8 cellular contexts compared by ENCODE assay signal in the genomic region with DNA sequence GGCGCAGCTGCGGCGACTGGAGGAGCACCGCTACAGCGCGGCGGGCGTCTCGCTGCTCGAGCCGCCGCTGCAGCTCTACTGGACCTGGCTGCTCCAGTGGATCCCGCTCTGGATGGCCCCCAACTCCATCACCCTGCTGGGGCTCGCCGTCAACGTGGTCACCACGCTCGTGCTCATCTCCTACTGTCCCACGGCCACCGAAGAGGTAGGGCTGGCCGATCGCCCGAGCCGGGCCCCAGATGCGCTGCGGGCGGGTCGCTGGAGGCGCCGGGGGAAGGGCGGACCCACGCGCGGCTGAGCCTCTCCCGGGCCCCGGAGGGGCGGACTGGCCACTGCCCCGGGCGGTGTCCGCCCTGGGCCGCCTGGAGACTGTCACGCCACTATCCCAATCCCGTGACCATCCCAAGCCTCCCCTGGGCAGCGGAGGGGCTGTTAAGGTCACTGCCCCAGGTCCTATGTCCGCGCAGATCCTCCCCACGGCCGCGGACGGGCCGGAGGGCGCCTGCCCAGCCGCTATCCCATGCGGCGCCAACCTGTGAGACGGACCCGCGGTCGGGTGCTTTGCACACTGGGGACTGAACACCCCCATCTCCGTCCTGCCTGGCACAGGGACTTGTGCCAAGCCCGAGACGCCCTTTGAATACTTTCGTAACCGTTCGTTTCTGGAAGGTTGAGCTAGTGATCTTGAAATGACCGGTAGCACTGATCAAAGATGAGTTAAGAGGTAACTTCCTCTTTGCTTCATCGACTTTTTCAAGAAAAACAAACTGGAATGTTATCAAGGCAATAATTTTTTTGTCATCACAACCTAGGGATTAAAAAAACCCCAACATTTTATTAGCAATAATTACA. TPM values are rescaled to one million over a fixed set of nuclear protein-coding genes. Genes with fewer than 3 reads are reported as not detected.
DNase-seq lines count a peak whose midpoint lies in the region; ATAC-seq and TF ChIP-seq lines count a peak whose summit lies in the region.

No MANE protein-coding gene starts in this region.

- H3K27me3 Mint-ChIP-seq in activated T-helper 2 cell treated with anti-CD3 and anti-CD28 coated beads, Interferon-gamma antibody, Interleukin-2, Interleukin-4, amounts not matched to agents 10 μg/mL and 5 μg/mL and 100 μg/mL, durations not matched to agents 14 hours and 24 hours and 36 hours (ENCODE audit: low read depth) = peaks cover 6% of the 10 kb centered on the region
- H3K27me3 Mint-ChIP-seq in natural killer cell treated with Interleukin-12 subunit alpha and Interleukin-12 subunit beta and Interleukin-15 and Interleukin-18, amount 100 ng/mL, for 72 hours = peaks cover 0 to 2% of the 10 kb centered on the region in 2 donors

- peak overlapping the region; percentile 87 for H3K4me3 Mint-ChIP-seq in activated T-helper 2 cell treated with anti-CD3 and anti-CD28 coated beads, Interferon-gamma antibody, Interleukin-2, Interleukin-4, amounts not matched to agents 10 μg/mL and 5 μg/mL and 100 μg/mL, durations not matched to agents 14 hours and 24 hours and 36 hours (ENCODE audit: low read depth)
- H3K4me3 Mint-ChIP-seq in natural killer cell treated with Interleukin-12 subunit alpha and Interleukin-12 subunit beta and Interleukin-15 and Interleukin-18, amount 100 ng/mL, for 72 hours = peak overlapping the region; percentile 87

- H3K36me3 ChIP-seq in gastroesophageal sphincter (no peaks in the 10 kb centered on the region), vagina (no peaks in the 10 kb centered on the region)

- peak in 1 of 2 donors; percentile 45 for TF ChIP-seq POLR2A in gastroesophageal sphincter (IDR thresholded peaks at IDR 0.05)
- TF ChIP-seq POLR2A in vagina (IDR thresholded peaks at IDR 0.05) = no peak

- peak overlapping the region; percentile 61 for H3K4me3 ChIP-seq in AG09309 (ENCODE audit: control insufficient read depth, low read depth, low read length)
- H3K4me3 ChIP-seq in gastroesophageal sphincter = peak overlapping the region; percentile 74 to 75
- peak overlapping the region; percentile 84 to 96 for H3K4me3 ChIP-seq in vagina

- TF ChIP-seq CTCF in AG09309 (IDR thresholded peaks at IDR 0.05; ENCODE audit: control insufficient read depth, insufficient read depth, low read depth, low read length, missing control alignments) = no peak
- no peak for TF ChIP-seq CTCF in gastroesophageal sphincter (IDR thresholded peaks at IDR 0.05)
- no peak for TF ChIP-seq CTCF in vagina (IDR thresholded peaks at IDR 0.05)

- no peak for TF ChIP-seq EP300 in gastroesophageal sphincter (IDR thresholded peaks at IDR 0.05)

- peak overlapping the region; percentile 73 for H3K27ac Mint-ChIP-seq in activated T-helper 2 cell treated with anti-CD3 and anti-CD28 coated beads, Interferon-gamma antibody, Interleukin-2, Interleukin-4, amounts not matched to agents 10 μg/mL and 5 μg/mL and 100 μg/mL, durations not matched to agents 14 hours and 24 hours and 36 hours
- peak overlapping the region; percentile 17 to 69 for H3K27ac Mint-ChIP-seq in natural killer cell treated with Interleukin-12 subunit alpha and Interleukin-12 subunit beta and Interleukin-15 and Interleukin-18, amount 100 ng/mL, for 72 hours

- no peaks in the 10 kb centered on the region for H3K36me3 Mint-ChIP-seq in activated T-helper 2 cell treated with anti-CD3 and anti-CD28 coated beads, Interferon-gamma antibody, Interleukin-2, Interleukin-4, amounts not matched to agents 10 μg/mL and 5 μg/mL and 100 μg/mL, durations not matched to agents 14 hours and 24 hours and 36 hours (ENCODE audit: low read depth)
- H3K36me3 Mint-ChIP-seq in natural killer cell treated with Interleukin-12 subunit alpha and Interleukin-12 subunit beta and Interleukin-15 and Interleukin-18, amount 100 ng/mL, for 72 hours = no peaks in the 10 kb centered on the region

- H3K27ac ChIP-seq in gastroesophageal sphincter = peak overlapping the region; percentile 77 to 97 (median 96)
- peak overlapping the region; percentile 92 for H3K27ac ChIP-seq in vagina

- intact Hi-C loops in activated T-helper 2 cell treated with anti-CD3 and anti-CD28 coated beads, Interferon-gamma antibody, Interleukin-2, Interleukin-4, amounts not matched to agents 10 μg/mL and 5 μg/mL and 100 μg/mL, durations not matched to agents 14 hours and 24 hours and 36 hours (cut with micrococcal nuclease) = loop anchor here (2.0 to 10.0 kb wide), 3 partner anchors 134 to 367 kb away; partner anchors contain the start of genes GNPTAB and WASHC3
- intact Hi-C loops in vagina (cut with DNase I) = no loop called here

- WGBS in gastroesophageal sphincter (ENCODE audit: low coverage in 1 of 2), 2 donors = 0% methylated on average over 5 to 8 of the region's 67 CpGs

- peak; percentile 46 for ATAC-seq in GM18502 (IDR thresholded peaks at IDR 0.05; ENCODE audit: poor library complexity, unreplicated experiment)
- ATAC-seq in HG02852 (IDR thresholded peaks at IDR 0.05; ENCODE audit: unreplicated experiment) = peak; percentile 18
- peak; percentile 78 for ATAC-seq in gastroesophageal sphincter
- ATAC-seq in natural killer cell treated with Interleukin-12 subunit alpha and Interleukin-12 subunit beta and Interleukin-15 and Interleukin-18, amount 100 ng/mL, for 72 hours = peak; percentile 65 to 70

- DNase-seq in AG09309 (ENCODE audit: low read depth) = no peak
- peak; percentile 5 for DNase-seq in NCI-H2107 (lab: John Stamatoyannopoulos, UW)
- DNase-seq in activated T-helper 2 cell treated with anti-CD3 and anti-CD28 coated beads, Interferon-gamma antibody, Interleukin-2, Interleukin-4, amounts not matched to agents 10 μg/mL and 5 μg/mL and 100 μg/mL, durations not matched to agents 14 hours and 24 hours and 36 hours (ENCODE audit: low spot score) = peak; percentile 21
- no peak for DNase-seq in natural killer cell treated with Interleukin-12 subunit alpha and Interleukin-12 subunit beta and Interleukin-15 and Interleukin-18, amount 100 ng/mL, for 72 hours (ENCODE audit: low spot score)
- no peak for DNase-seq in vagina (ENCODE audit: extremely low spot score in 2 of 2)

- H3K9me3 Mint-ChIP-seq in activated T-helper 2 cell treated with anti-CD3 and anti-CD28 coated beads, Interferon-gamma antibody, Interleukin-2, Interleukin-4, amounts not matched to agents 10 μg/mL and 5 μg/mL and 100 μg/mL, durations not matched to agents 14 hours and 24 hours and 36 hours = no peaks in the 10 kb centered on the region
- no peaks in the 10 kb centered on the region for H3K9me3 Mint-ChIP-seq in natural killer cell treated with Interleukin-12 subunit alpha and Interleukin-12 subunit beta and Interleukin-15 and Interleukin-18, amount 100 ng/mL, for 72 hours

- H3K27me3 ChIP-seq in gastroesophageal sphincter (no peaks in the 10 kb centered on the region), vagina (no peaks in the 10 kb centered on the region)

- H3K4me1 ChIP-seq in gastroesophageal sphincter = peaks cover 6 to 64% (median 26%) of the 10 kb centered on the region in 3 donors
- peaks cover 66% of the 10 kb centered on the region for H3K4me1 ChIP-seq in vagina

- H3K4me1 Mint-ChIP-seq in activated T-helper 2 cell treated with anti-CD3 and anti-CD28 coated beads, Interferon-gamma antibody, Interleukin-2, Interleukin-4, amounts not matched to agents 10 μg/mL and 5 μg/mL and 100 μg/mL, durations not matched to agents 14 hours and 24 hours and 36 hours (ENCODE audit: low read depth) = peaks cover 19% of the 10 kb centered on the region
- H3K4me1 Mint-ChIP-seq in natural killer cell treated with Interleukin-12 subunit alpha and Interleukin-12 subunit beta and Interleukin-15 and Interleukin-18, amount 100 ng/mL, for 72 hours (ENCODE audit: low read depth in 2 of 2) = peaks cover 17 to 30% of the 10 kb centered on the region in 2 donors

- no peaks in the 10 kb centered on the region for H3K9me3 ChIP-seq in gastroesophageal sphincter
- H3K9me3 ChIP-seq in vagina = no peaks in the 10 kb centered on the region

RNA-seq across cellular contexts. Expression of gene CHPT1, which starts 0.7 kb away (rescaled TPM):
- 17.6 and 18.3 TPM in 2 replicates for total RNA-seq in activated T-helper 2 cell treated with anti-CD3 and anti-CD28 coated beads, Interferon-gamma antibody, Interleukin-2, Interleukin-4, amounts not matched to agents 10 μg/mL and 5 μg/mL and 100 μg/mL, durations not matched to agents 14 hours and 24 hours and 36 hours
- total RNA-seq in gastroesophageal sphincter = 100 to 1,000 TPM in 1 of 4 donors, 10 to 100 TPM in 3; 47.3 to 130 (median 49.6) TPM
- 10 to 100 TPM in 1 of 2 donors, 1 to 10 TPM in 1; 5.3 to 21.0 TPM for total RNA-seq in natural killer cell treated with Interleukin-12 subunit alpha and Interleukin-12 subunit beta and Interleukin-15 and Interleukin-18, amount 100 ng/mL, for 72 hours
- total RNA-seq in vagina = 84.7 TPM

RNA-seq across cellular contexts. Expression of gene SYCP3, which starts 41.1 kb away (rescaled TPM):
- total RNA-seq in activated T-helper 2 cell treated with anti-CD3 and anti-CD28 coated beads, Interferon-gamma antibody, Interleukin-2, Interleukin-4, amounts not matched to agents 10 μg/mL and 5 μg/mL and 100 μg/mL, durations not matched to agents 14 hours and 24 hours and 36 hours = 0.50 and 0.92 TPM in 2 replicates
- under 1 TPM in 1 of 4 donors, not detected in 3; 0.13 TPM for total RNA-seq in gastroesophageal sphincter
- 1 to 10 TPM; 2.4 to 2.9 TPM for total RNA-seq in natural killer cell treated with Interleukin-12 subunit alpha and Interleukin-12 subunit beta and Interleukin-15 and Interleukin-18, amount 100 ng/mL, for 72 hours
- total RNA-seq in vagina = not detected

Comparison
In these comparisons a context has a peak if more than half of its experiments do, and no peak if none do; other contexts are left out.
1. DNase-seq: peak in NCI-H2107 (single experiment) and activated T-helper 2 cell treated with anti-CD3 and anti-CD28 coated beads, Interferon-gamma antibody, Interleukin-2, Interleukin-4, amounts not matched to agents 10 μg/mL and 5 μg/mL and 100 μg/mL, durations not matched to agents 14 hours and 24 hours and 36 hours (single experiment); none in AG09309 (single experiment), natural killer cell treated with Interleukin-12 subunit alpha and Interleukin-12 subunit beta and Interleukin-15 and Interleukin-18, amount 100 ng/mL, for 72 hours (single experiment) and vagina (0 of 2).
2. ATAC-seq: peak in every context shown above with its lines; median percentile 78 in gastroesophageal sphincter; 68 in natural killer cell treated with Interleukin-12 subunit alpha and Interleukin-12 subunit beta and Interleukin-15 and Interleukin-18, amount 100 ng/mL, for 72 hours; 46 in GM18502; 18 in HG02852.
3. Peak in every context shown above with its lines, with median percentiles within 50 percentile points of each other: H3K4me3 ChIP-seq.